In genomic region chr4:142291299-142291698, GRCh38 we compare ENCODE assay signal across 15 cellular contexts.
DNase-seq lines count a peak whose midpoint lies in the region; ATAC-seq and TF ChIP-seq lines count a peak whose summit lies in the region.
"Had no signal": no experiment of that assay in that cellular context is flagged by ENCODE, and none has a peak within 500 bp of the region (broad histone marks: within the 10 kb centered on the region; RNA-seq: fewer than 3 reads in every experiment).

No MANE protein-coding gene starts in this region.

- H3K4me1 Mint-ChIP-seq in activated T-cell treated with anti-CD3 and anti-CD28 coated beads, Interleukin-2, amount 50 U/mL, for 4 hours (ENCODE audit: low read depth) = peaks cover 54% of the 10 kb centered on the region
- peaks cover 31 to 55% (median 35%) of the 10 kb centered on the region in 4 donors for H3K4me1 Mint-ChIP-seq in CD4-positive, CD25-positive, alpha-beta regulatory T cell
- H3K4me1 Mint-ChIP-seq in Calu3 (ENCODE audit: low read depth, unreplicated experiment) = no peaks in the 10 kb centered on the region
- peaks cover 43% of the 10 kb centered on the region for H3K4me1 Mint-ChIP-seq in activated naive CD8-positive, alpha-beta T cell treated with anti-CD3 and anti-CD28 coated beads, Interleukin-2, amount 50 U/mL, for 24 hours

- DNase-seq in activated T-cell treated with anti-CD3 and anti-CD28 coated beads, Interleukin-2, amount 50 U/mL, for 4 hours = no peak
- DNase-seq in activated T-cell treated with anti-CD3 and anti-CD28 coated beads for 4 hours = no peak
- no peak for DNase-seq in CD4-positive, CD25-positive, alpha-beta regulatory T cell
- DNase-seq in Calu3 = no peak
- no peak for DNase-seq in activated naive CD8-positive, alpha-beta T cell treated with anti-CD3 and anti-CD28 coated beads, Interleukin-2, amount 50 U/mL, for 24 hours
- DNase-seq in putamen (ENCODE audit: low spot score) = no peak
- no peak for DNase-seq in epidermal melanocyte (ENCODE audit: insufficient read length, low spot score)
- DNase-seq: ACHN, C1 segment of cervical spinal cord, DMS 273 treated with DMSO at 0.1 percent for 48 hours, NCI-H1105, NCI-H1694, NCI-H2081 treated with DMSO at 0.1 percent for 48 hours had no signal

- no peaks in the 10 kb centered on the region for H3K4me1 ChIP-seq in CD4-positive, CD25-positive, alpha-beta regulatory T cell (ENCODE audit: control insufficient read depth, insufficient read depth, low read length, poor library complexity, severe bottlenecking)

- CTCF ChIA-PET in Calu3 (lab: Charles Lee) = no interaction called here

- no peak overlapping the region for H3K4me3 Mint-ChIP-seq in activated T-cell treated with anti-CD3 and anti-CD28 coated beads, Interleukin-2, amount 50 U/mL, for 4 hours
- H3K4me3 Mint-ChIP-seq in CD4-positive, CD25-positive, alpha-beta regulatory T cell = no peak overlapping the region
- no peak overlapping the region for H3K4me3 Mint-ChIP-seq in Calu3 (ENCODE audit: low read depth, unreplicated experiment)
- H3K4me3 Mint-ChIP-seq in activated naive CD8-positive, alpha-beta T cell treated with anti-CD3 and anti-CD28 coated beads, Interleukin-2, amount 50 U/mL, for 24 hours = no peak overlapping the region

- no peaks in the 10 kb centered on the region for H3K27me3 Mint-ChIP-seq in activated T-cell treated with anti-CD3 and anti-CD28 coated beads, Interleukin-2, amount 50 U/mL, for 4 hours (ENCODE audit: low read depth)
- no peaks in the 10 kb centered on the region for H3K27me3 Mint-ChIP-seq in CD4-positive, CD25-positive, alpha-beta regulatory T cell
- H3K27me3 Mint-ChIP-seq in Calu3 (ENCODE audit: unreplicated experiment) = no peaks in the 10 kb centered on the region
- no peaks in the 10 kb centered on the region for H3K27me3 Mint-ChIP-seq in activated naive CD8-positive, alpha-beta T cell treated with anti-CD3 and anti-CD28 coated beads, Interleukin-2, amount 50 U/mL, for 24 hours

- no peak overlapping the region for H3K27ac ChIP-seq in CD4-positive, CD25-positive, alpha-beta regulatory T cell (ENCODE audit: insufficient read depth, low read length, poor library complexity, severe bottlenecking)

- peaks cover 18% of the 10 kb centered on the region for H3K9me3 Mint-ChIP-seq in activated T-cell treated with anti-CD3 and anti-CD28 coated beads, Interleukin-2, amount 50 U/mL, for 4 hours
- H3K9me3 Mint-ChIP-seq in CD4-positive, CD25-positive, alpha-beta regulatory T cell = peaks cover 0 to 9% (median 0%) of the 10 kb centered on the region in 7 donors
- peaks cover 3% of the 10 kb centered on the region for H3K9me3 Mint-ChIP-seq in Calu3 (ENCODE audit: low read depth, unreplicated experiment)
- peaks cover 20% of the 10 kb centered on the region for H3K9me3 Mint-ChIP-seq in activated naive CD8-positive, alpha-beta T cell treated with anti-CD3 and anti-CD28 coated beads, Interleukin-2, amount 50 U/mL, for 24 hours

- no peaks in the 10 kb centered on the region for H3K27me3 ChIP-seq in CD4-positive, CD25-positive, alpha-beta regulatory T cell (ENCODE audit: control insufficient read depth, insufficient read depth, low read length)

- H3K36me3 Mint-ChIP-seq in activated T-cell treated with anti-CD3 and anti-CD28 coated beads, Interleukin-2, amount 50 U/mL, for 4 hours (ENCODE audit: insufficient read depth) = peaks cover 51% of the 10 kb centered on the region
- H3K36me3 Mint-ChIP-seq in CD4-positive, CD25-positive, alpha-beta regulatory T cell = peaks cover 47% of the 10 kb centered on the region
- H3K36me3 Mint-ChIP-seq in Calu3 (ENCODE audit: insufficient read depth, unreplicated experiment) = peaks cover 27% of the 10 kb centered on the region
- H3K36me3 Mint-ChIP-seq in activated naive CD8-positive, alpha-beta T cell treated with anti-CD3 and anti-CD28 coated beads, Interleukin-2, amount 50 U/mL, for 24 hours (ENCODE audit: low read depth) = peaks cover 56% of the 10 kb centered on the region

- ATAC-seq in activated T-cell treated with anti-CD3 and anti-CD28 coated beads, Interleukin-2, amount 50 U/mL, for 4 hours = peak; percentile 59 to 65
- no peak for ATAC-seq in CD4-positive, CD25-positive, alpha-beta regulatory T cell (ENCODE audit: low read depth in 2 of 2)
- peak; percentile 37 for ATAC-seq in activated naive CD8-positive, alpha-beta T cell treated with anti-CD3 and anti-CD28 coated beads, Interleukin-2, amount 50 U/mL, for 24 hours
- ATAC-seq: K562, Panc1 had no signal

- H3K36me3 ChIP-seq in CD4-positive, CD25-positive, alpha-beta regulatory T cell (ENCODE audit: control insufficient read depth, insufficient read depth, low read length) = peaks cover 5% of the 10 kb centered on the region

- peak overlapping the region in 2 of 3 donors; percentile 10 to 39 for H3K27ac Mint-ChIP-seq in CD4-positive, CD25-positive, alpha-beta regulatory T cell
- peak overlapping the region; percentile 71 for H3K27ac Mint-ChIP-seq in Calu3 (ENCODE audit: unreplicated experiment)
- peak overlapping the region; percentile 10 for H3K27ac Mint-ChIP-seq in activated naive CD8-positive, alpha-beta T cell treated with anti-CD3 and anti-CD28 coated beads, Interleukin-2, amount 50 U/mL, for 24 hours

- no TSS peak for BruUV-seq in Calu3 (replicated peaks; lab: Mats Ljungman, UMichigan)

- H3K4me3 ChIP-seq in CD4-positive, CD25-positive, alpha-beta regulatory T cell (ENCODE audit: low read depth, low read length) = no peak overlapping the region
- H3K4me3 ChIP-seq: K562 had no signal

- H3K9me3 ChIP-seq in CD4-positive, CD25-positive, alpha-beta regulatory T cell (ENCODE audit: control insufficient read depth in 2 of 2, low read length in 2 of 2) = no peaks in the 10 kb centered on the region

- no peak for TF ChIP-seq CTCF in Calu3 (IDR thresholded peaks at IDR 0.05; ENCODE audit: unreplicated experiment)

- intact Hi-C loops in Calu3 (cut with micrococcal nuclease; ENCODE audit: unreplicated experiment) = no loop called here

Comparison
In these comparisons a context has a peak if more than half of its experiments do, and no peak if none do; other contexts are left out.
1. ATAC-seq: peak in activated T-cell treated with anti-CD3 and anti-CD28 coated beads, Interleukin-2, amount 50 U/mL, for 4 hours (2 of 2) and activated naive CD8-positive, alpha-beta T cell treated with anti-CD3 and anti-CD28 coated beads, Interleukin-2, amount 50 U/mL, for 24 hours (single experiment); none in CD4-positive, CD25-positive, alpha-beta regulatory T cell (0 of 2).
2. H3K27ac Mint-ChIP-seq: peak in every context shown above with its lines; median percentile 71 in Calu3; 24 in CD4-positive, CD25-positive, alpha-beta regulatory T cell; 10 in activated naive CD8-positive, alpha-beta T cell treated with anti-CD3 and anti-CD28 coated beads, Interleukin-2, amount 50 U/mL, for 24 hours.